12 cellular contexts compared by ENCODE assay signal in genomic region chr2:230000118-230000841, GRCh38.
A peak's percentile ranks its signal among the peaks of the same experiment; 100 is the strongest.
DNase-seq lines count a peak whose midpoint lies in the region; ATAC-seq and TF ChIP-seq lines count a peak whose summit lies in the region.
"Had no signal": no experiment of that assay in that cellular context is flagged by ENCODE, and none has a peak within 500 bp of the region (broad histone marks: within the 10 kb centered on the region; RNA-seq: fewer than 3 reads in every experiment).

No MANE protein-coding gene starts in this region.

- H3K9me2 ChIP-seq in Karpas-422 (replicated peaks; ENCODE audit: insufficient read depth, low read length): no peaks in the 10 kb centered on the region

- H3K79me2 ChIP-seq in Karpas-422 (ENCODE audit: low read length): no peaks in the 10 kb centered on the region

- WGBS in aorta, 2 donors: 91 to 92% methylated on average over 6 of the region's 6 CpGs

- H3K4me1 ChIP-seq in Karpas-422 (ENCODE audit: low read length) (peaks cover 4% of the 10 kb centered on the region), aorta (ENCODE audit: control insufficient read depth in 1 of 2, insufficient read depth in 2 of 2, low read length in 2 of 2) (no peaks in the 10 kb centered on the region)
- H3K4me1 ChIP-seq: tibial artery had no signal

- H3K27me3 ChIP-seq in Karpas-422 (ENCODE audit: low read length): no peaks in the 10 kb centered on the region
- no peaks in the 10 kb centered on the region for H3K27me3 ChIP-seq in aorta (ENCODE audit: control insufficient read depth in 1 of 2, insufficient read depth in 2 of 2, low read length in 1 of 2)
- H3K27me3 ChIP-seq: tibial artery had no signal

- H3K4me3 ChIP-seq in GM12865 (ENCODE audit: low read depth, low read length) (peak overlapping the region; percentile 30), Karpas-422 (ENCODE audit: low read length) (no peak overlapping the region), aorta (ENCODE audit: low read length in 2 of 2) (no peak overlapping the region)
- H3K4me3 ChIP-seq: tibial artery had no signal

- peak; percentile 83 for DNase-seq in GM12865 (ENCODE audit: low read depth)
- peak; percentile 56 for DNase-seq in GM19240 (ENCODE audit: insufficient read length, low spot score)
- no peak for DNase-seq in Karpas-422
- no peak for DNase-seq in activated gamma-delta T cell (lab: John Stamatoyannopoulos, UW)
- DNase-seq in sciatic nerve (ENCODE audit: low spot score): no peak
- no peak for DNase-seq in aorta
- DNase-seq in GM03348 (ENCODE audit: low spot score): no peak
- DNase-seq: CD4-positive, alpha-beta T cell; H7; NCI-H146; tibial artery had no signal

- TF ChIP-seq CTCF in GM12865 (IDR thresholded peaks at IDR 0.05; ENCODE audit: insufficient read depth, low read depth, low read length, missing control alignments): no peak

- H3K36me3 ChIP-seq in Karpas-422 (ENCODE audit: insufficient read depth, low read length) (no peaks in the 10 kb centered on the region), aorta (ENCODE audit: control insufficient read depth in 1 of 2, insufficient read depth in 2 of 2, low read length in 1 of 2) (peaks cover 0 to 3% of the 10 kb centered on the region in 2 donors)
- H3K36me3 ChIP-seq: tibial artery had no signal

- peak; percentile 97 for ATAC-seq in HG02870 (IDR thresholded peaks at IDR 0.05; ENCODE audit: unreplicated experiment)
- no peak for ATAC-seq in sciatic nerve
- ATAC-seq in aorta (ENCODE audit: low FRiP score): no peak

- H3K9me3 ChIP-seq in Karpas-422 (ENCODE audit: low read length): no peaks in the 10 kb centered on the region
- no peaks in the 10 kb centered on the region for H3K9me3 ChIP-seq in aorta (ENCODE audit: control insufficient read depth, low read length)
- H3K9me3 ChIP-seq: tibial artery had no signal

- H4K20me1 ChIP-seq in Karpas-422 (ENCODE audit: insufficient read depth, low read depth, low read length): no peaks in the 10 kb centered on the region

- 0 out of 2 replicates have a peak overlapping the region, but pooled peaks have one; percentile 20 for H3K9ac ChIP-seq in Karpas-422 (ENCODE audit: low read length)

- H3K4me2 ChIP-seq in Karpas-422 (ENCODE audit: low read depth, low read length, poor library complexity, severe bottlenecking): peak overlapping the region; percentile 44

- no peak overlapping the region for H3K27ac ChIP-seq in Karpas-422 (ENCODE audit: low read length)
- no peak overlapping the region for H3K27ac ChIP-seq in aorta (ENCODE audit: low read depth in 1 of 2, low read length in 2 of 2)
- H3K27ac ChIP-seq: tibial artery had no signal

- intact Hi-C loops in sciatic nerve (cut with DNase I) (no loop called here), aorta (cut with DNase I) (no loop called here)

- H2AFZ ChIP-seq in Karpas-422 (ENCODE audit: low read length): peak overlapping the region; percentile 87; the same call in 1 of the 2 replicates

Comparison
In these comparisons a context has a peak if more than half of its experiments do, and no peak if none do; other contexts are left out.
1. DNase-seq: peak in GM12865 (single experiment) and GM19240 (single experiment); none in Karpas-422 (single experiment), activated gamma-delta T cell (single experiment), sciatic nerve (single experiment), aorta (0 of 2) and GM03348 (single experiment).